6 cellular contexts compared by ENCODE assay signal in genomic region chr9:133359420-133360175, GRCh38. TPM values are rescaled to one million over a fixed set of nuclear protein-coding genes. Genes with fewer than 3 reads are reported as not detected.
DNase-seq lines count a peak whose midpoint lies in the region; ATAC-seq and TF ChIP-seq lines count a peak whose summit lies in the region.

No MANE protein-coding gene starts in this region.

- H3K79me2 ChIP-seq in neural progenitor cell (ENCODE audit: low read depth): peaks cover 32% of the 10 kb centered on the region

- intact Hi-C loops in aorta (cut with DNase I): loop anchor here (5.0 to 10.0 kb wide), 2 partner anchors 55 to 58 kb away; partner anchors contain the start of gene REXO4 (in 2 of the 2)

- peaks cover 12% of the 10 kb centered on the region for H3K4me1 Mint-ChIP-seq in neural progenitor cell

- no peak overlapping the region for H3K9ac ChIP-seq in neural progenitor cell

- no peaks in the 10 kb centered on the region for H3K27me3 ChIP-seq in neural progenitor cell
- H3K27me3 ChIP-seq in aorta (ENCODE audit: control insufficient read depth in 1 of 2, insufficient read depth in 2 of 2, low read length in 1 of 2): no peaks in the 10 kb centered on the region

- H3K27ac ChIP-seq in neural progenitor cell: no peak overlapping the region
- no peak overlapping the region for H3K27ac ChIP-seq in aorta (ENCODE audit: low read depth in 1 of 2, low read length in 2 of 2)

- H2AFZ ChIP-seq in neural progenitor cell (replicated peaks): no peak overlapping the region

- peaks cover 7% of the 10 kb centered on the region for H3K27me3 Mint-ChIP-seq in neural progenitor cell (ENCODE audit: insufficient read depth, low read depth)

- H3K4me1 ChIP-seq in neural progenitor cell (peaks cover 11% of the 10 kb centered on the region), aorta (ENCODE audit: control insufficient read depth in 1 of 2, insufficient read depth in 2 of 2, low read length in 2 of 2) (no peaks in the 10 kb centered on the region)

- no peak for ATAC-seq in activated naive CD4-positive, alpha-beta T cell treated with anti-CD3 and anti-CD28 coated beads, Interleukin-2, amount 50 U/mL, for 72 hours
- ATAC-seq in aorta (ENCODE audit: low FRiP score): no peak

- H3K36me3 Mint-ChIP-seq in activated naive CD4-positive, alpha-beta T cell treated with anti-CD3 and anti-CD28 coated beads, Interleukin-2, amount 50 U/mL, for 72 hours: peaks cover 16 to 21% of the 10 kb centered on the region in 2 donors
- H3K36me3 Mint-ChIP-seq in neural progenitor cell: peaks cover 26% of the 10 kb centered on the region

- 49 to 52% methylated on average over 19 to 20 of the region's 20 CpGs for WGBS in aorta, 2 donors

- peaks cover 9% of the 10 kb centered on the region for H3F3A ChIP-seq in neural progenitor cell (ENCODE audit: low read depth)

- peak overlapping the region; percentile 58 to 73 for H3K27ac Mint-ChIP-seq in activated naive CD4-positive, alpha-beta T cell treated with anti-CD3 and anti-CD28 coated beads, Interleukin-2, amount 50 U/mL, for 72 hours
- H3K27ac Mint-ChIP-seq in neural progenitor cell: no peak overlapping the region

- no peak overlapping the region for H3K4me2 ChIP-seq in neural progenitor cell

- peak; percentile 30 for DNase-seq in NCI-H345 (lab: John Stamatoyannopoulos, UW)
- DNase-seq in NCI-H345 treated with DMSO at 0.1 percent for 48 hours (lab: John Stamatoyannopoulos, UW; ENCODE audit: unreplicated experiment): no peak
- no peak for DNase-seq in activated naive CD4-positive, alpha-beta T cell treated with anti-CD3 and anti-CD28 coated beads, Interleukin-2, amount 50 U/mL, for 72 hours (ENCODE audit: low spot score in 2 of 2)
- DNase-seq in neural progenitor cell (ENCODE audit: low spot score): peak; percentile 66
- no peak for DNase-seq in AML-193 (lab: John Stamatoyannopoulos, UW)
- DNase-seq in aorta: no peak

- peak; percentile 52 for TF ChIP-seq CTCF in neural progenitor cell (IDR thresholded peaks at IDR 0.05)

- H3K4me3 ChIP-seq in neural progenitor cell: no peak overlapping the region
- no peak overlapping the region for H3K4me3 ChIP-seq in aorta (ENCODE audit: low read length in 2 of 2)

- peaks cover 55% of the 10 kb centered on the region for H4K20me1 ChIP-seq in neural progenitor cell (ENCODE audit: low read depth)

- H3K36me3 ChIP-seq in neural progenitor cell (no peaks in the 10 kb centered on the region), aorta (ENCODE audit: control insufficient read depth in 1 of 2, insufficient read depth in 2 of 2, low read length in 1 of 2) (peaks cover 0 to 5% of the 10 kb centered on the region in 2 donors)

- H3K4me3 Mint-ChIP-seq in neural progenitor cell: no peak overlapping the region

- H3K9me3 Mint-ChIP-seq in activated naive CD4-positive, alpha-beta T cell treated with anti-CD3 and anti-CD28 coated beads, Interleukin-2, amount 50 U/mL, for 72 hours: no peaks in the 10 kb centered on the region
- H3K9me3 Mint-ChIP-seq in neural progenitor cell: no peaks in the 10 kb centered on the region

- H3K9me3 ChIP-seq in neural progenitor cell (ENCODE audit: low read depth) (no peaks in the 10 kb centered on the region), aorta (ENCODE audit: control insufficient read depth, low read length) (no peaks in the 10 kb centered on the region)

RNA-seq across cellular contexts. Expression of gene SURF2, which starts 3.2 kb away (rescaled TPM):
- total RNA-seq in activated naive CD4-positive, alpha-beta T cell treated with anti-CD3 and anti-CD28 coated beads, Interleukin-2, amount 50 U/mL, for 72 hours: 10 to 100 TPM in 1 of 2 donors, 1 to 10 TPM in 1; 10.0 to 12.9 TPM
- 16.0 and 19.6 TPM in 2 replicates for total RNA-seq in neural progenitor cell (ENCODE audit: low replicate concordance)
- 1 to 10 TPM; 9.2 to 9.9 TPM for total RNA-seq in aorta
- 10 to 100 TPM; 26.6 to 29.2 TPM for polyA plus RNA-seq in aorta

RNA-seq across cellular contexts. Expression of gene SURF1, which starts 3.3 kb away (rescaled TPM):
- 10 to 100 TPM; 20.2 to 24.9 TPM for total RNA-seq in activated naive CD4-positive, alpha-beta T cell treated with anti-CD3 and anti-CD28 coated beads, Interleukin-2, amount 50 U/mL, for 72 hours
- total RNA-seq in neural progenitor cell (ENCODE audit: low replicate concordance) (31.0 and 36.7 TPM in 2 replicates), aorta (10 to 100 TPM; 29.2 to 41.2 TPM)
- polyA plus RNA-seq in aorta: 10 to 100 TPM; 79.5 to 85.4 TPM

RNA-seq across cellular contexts. Expression of gene RPL7A, which starts 11.6 kb away (rescaled TPM):
- 1,000 to 10,000 TPM; 3,254 to 3,908 TPM for total RNA-seq in activated naive CD4-positive, alpha-beta T cell treated with anti-CD3 and anti-CD28 coated beads, Interleukin-2, amount 50 U/mL, for 72 hours
- total RNA-seq in neural progenitor cell (ENCODE audit: low replicate concordance) (3,449 and 3,613 TPM in 2 replicates), aorta (1,000 to 10,000 TPM; 1,304 to 1,328 TPM)
- polyA plus RNA-seq in aorta: 1,000 to 10,000 TPM; 2,763 to 3,584 TPM

RNA-seq across cellular contexts. Expression of gene MED22, which starts 11.7 kb away (rescaled TPM):
- 10 to 100 TPM; 27.7 to 29.4 TPM for total RNA-seq in activated naive CD4-positive, alpha-beta T cell treated with anti-CD3 and anti-CD28 coated beads, Interleukin-2, amount 50 U/mL, for 72 hours
- total RNA-seq in neural progenitor cell (ENCODE audit: low replicate concordance) (31.7 and 66.5 TPM in 2 replicates), aorta (10 to 100 TPM; 18.6 to 37.0 TPM)
- 10 to 100 TPM; 10.8 to 30.3 TPM for polyA plus RNA-seq in aorta

RNA-seq across cellular contexts. Expression of gene SURF4, which starts 16.3 kb away (rescaled TPM):
- 100 to 1,000 TPM; 255 to 272 TPM for total RNA-seq in activated naive CD4-positive, alpha-beta T cell treated with anti-CD3 and anti-CD28 coated beads, Interleukin-2, amount 50 U/mL, for 72 hours
- total RNA-seq in neural progenitor cell (ENCODE audit: low replicate concordance): 102 and 155 TPM in 2 replicates
- 100 to 1,000 TPM; 114 to 123 TPM for total RNA-seq in aorta
- 10 to 100 TPM; 42.3 to 71.2 TPM for polyA plus RNA-seq in aorta

Comparison
In these comparisons a context has a peak if more than half of its experiments do, and no peak if none do; other contexts are left out.
1. DNase-seq: peak in NCI-H345 (single experiment) and neural progenitor cell (single experiment); none in NCI-H345 treated with DMSO at 0.1 percent for 48 hours (single experiment), activated naive CD4-positive, alpha-beta T cell treated with anti-CD3 and anti-CD28 coated beads, Interleukin-2, amount 50 U/mL, for 72 hours (0 of 2), AML-193 (0 of 2) and aorta (0 of 2).